6 cellular contexts compared by ENCODE assay signal in the genomic region with DNA sequence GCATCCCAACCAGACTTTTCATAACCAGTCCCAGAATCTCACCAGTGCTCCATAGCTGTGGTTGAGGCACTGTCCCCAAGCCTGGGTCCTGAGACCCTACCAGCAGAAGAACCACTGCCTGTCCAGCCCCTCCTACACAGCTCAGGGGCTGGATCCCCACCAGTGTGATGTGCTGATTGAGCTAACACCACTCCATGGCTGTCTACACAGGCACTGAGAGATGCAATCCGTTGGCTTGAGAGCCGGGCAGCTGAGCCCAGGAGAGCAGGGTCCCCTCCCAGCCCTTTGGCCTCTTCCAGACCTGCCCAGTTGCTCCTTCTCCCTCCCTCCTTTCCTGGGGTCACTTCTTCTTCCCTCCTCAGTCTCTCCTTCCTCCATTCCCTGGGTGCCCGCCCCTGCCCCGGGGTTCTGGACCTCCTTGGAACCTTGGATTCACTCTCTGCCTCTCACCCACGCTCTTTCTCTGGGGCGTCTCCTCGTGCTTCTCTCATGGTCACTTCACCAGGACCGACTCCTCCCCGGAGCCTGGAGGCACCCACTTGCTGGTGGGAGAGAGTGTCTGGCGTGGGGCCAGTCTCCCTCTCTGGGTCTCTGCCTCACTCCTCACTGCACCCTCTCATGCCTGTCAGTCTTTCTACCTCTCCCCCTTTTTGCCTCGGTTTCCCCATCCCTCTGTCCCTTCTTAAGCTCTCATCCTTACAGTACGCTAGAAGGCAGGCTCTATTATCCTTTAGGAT. TPM values are rescaled to one million over a fixed set of nuclear protein-coding genes. Genes with fewer than 3 reads are reported as not detected.
A peak's percentile ranks its signal among the peaks of the same experiment; 100 is the strongest.
DNase-seq lines count a peak whose midpoint lies in the region; ATAC-seq and TF ChIP-seq lines count a peak whose summit lies in the region.

No MANE protein-coding gene starts in this region.

- H3K4me1 ChIP-seq in heart left ventricle: peaks cover 0 to 33% (median 20%) of the 10 kb centered on the region in 12 donors

- H3K9me3 Mint-ChIP-seq in activated naive CD4-positive, alpha-beta T cell treated with anti-CD3 and anti-CD28 coated beads, Interleukin-2, amount 50 U/mL, for 24 hours: no peaks in the 10 kb centered on the region

- H3K4me3 Mint-ChIP-seq in activated naive CD4-positive, alpha-beta T cell treated with anti-CD3 and anti-CD28 coated beads, Interleukin-2, amount 50 U/mL, for 24 hours: peak overlapping the region; percentile 74

- no peaks in the 10 kb centered on the region for H3K9me3 ChIP-seq in heart left ventricle

- TF ChIP-seq CTCF in heart left ventricle (IDR thresholded peaks at IDR 0.05): no peak

- peak overlapping the region in 10 of 12 donors; percentile 27 to 85 (median 40) for H3K4me3 ChIP-seq in heart left ventricle

- WGBS in heart left ventricle, 4 donors: 33 to 40% (median 36%) methylated on average over 12 of the region's 12 CpGs

- peaks cover 0 to 31% (median 25%) of the 10 kb centered on the region in 9 donors for H3K36me3 ChIP-seq in heart left ventricle

- H3K27ac Mint-ChIP-seq in activated naive CD4-positive, alpha-beta T cell treated with anti-CD3 and anti-CD28 coated beads, Interleukin-2, amount 50 U/mL, for 24 hours: peak overlapping the region; percentile 90

- TF ChIP-seq POLR2A in heart left ventricle (IDR thresholded peaks at IDR 0.05): no peak

- H3K4me1 Mint-ChIP-seq in activated naive CD4-positive, alpha-beta T cell treated with anti-CD3 and anti-CD28 coated beads, Interleukin-2, amount 50 U/mL, for 24 hours: peaks cover 52% of the 10 kb centered on the region

- no peak for DNase-seq in activated naive CD4-positive, alpha-beta T cell treated with Interleukin-2 at 50 U/mL for 16 hours
- peak in 3 of 5 donors; percentile 57 to 70 (median 67) for DNase-seq in heart left ventricle
- peak in 13 of 49 donors; percentile 13 to 69 (median 39) for DNase-seq in substantia nigra (lab: John Stamatoyannopoulos, UW)
- no peak for DNase-seq in NCI-H1417 treated with DMSO at 0.1 percent for 48 hours (lab: John Stamatoyannopoulos, UW)

- ATAC-seq in heart left ventricle (peak; percentile 5 to 35 (median 23)), GM21526 (IDR thresholded peaks at IDR 0.05; ENCODE audit: low FRiP score, unreplicated experiment) (no peak)

- H3K27me3 ChIP-seq in heart left ventricle: no peaks in the 10 kb centered on the region

- H3K36me3 Mint-ChIP-seq in activated naive CD4-positive, alpha-beta T cell treated with anti-CD3 and anti-CD28 coated beads, Interleukin-2, amount 50 U/mL, for 24 hours: no peaks in the 10 kb centered on the region

- H3K27me3 Mint-ChIP-seq in activated naive CD4-positive, alpha-beta T cell treated with anti-CD3 and anti-CD28 coated beads, Interleukin-2, amount 50 U/mL, for 24 hours: no peaks in the 10 kb centered on the region

- intact Hi-C loops in heart left ventricle (cut with DNase I): loop anchor here in 1 of 10 donors (5.0 kb wide), 1 partner anchor 147 kb away; no protein-coding TSS in a partner anchor

- H3K27ac ChIP-seq in heart left ventricle (peak overlapping the region in 10 of 12 donors; percentile 19 to 94 (median 70)), substantia nigra (ENCODE audit: low read depth, low read length, poor library complexity, severe bottlenecking) (peak overlapping the region; percentile 84)

RNA-seq across cellular contexts. Expression of gene SCYL1, which starts 0.7 kb away (rescaled TPM):
- total RNA-seq in heart left ventricle: 100 to 1,000 TPM in 1 of 9 donors, 10 to 100 TPM in 8; 51.6 to 135 (median 62.2) TPM
- polyA plus RNA-seq in heart left ventricle: 10 to 100 TPM; 86.6 to 90.2 TPM

RNA-seq across cellular contexts. Expression of gene MALAT1, which starts 25.3 kb away (rescaled TPM):
- total RNA-seq in heart left ventricle: 1,000 to 10,000 TPM; 1,047 to 9,662 (median 6,606) TPM
- 1,000 to 10,000 TPM; 1,168 to 4,497 TPM for polyA plus RNA-seq in heart left ventricle

RNA-seq across cellular contexts. Expression of gene LTBP3, which starts 34.0 kb away (rescaled TPM):
- total RNA-seq in heart left ventricle: 100 to 1,000 TPM in 1 of 9 donors, 10 to 100 TPM in 8; 51.4 to 125 (median 88.9) TPM
- 10 to 100 TPM; 26.3 to 36.3 TPM for polyA plus RNA-seq in heart left ventricle

RNA-seq across cellular contexts. Expression of gene ZNRD2, which starts 46.1 kb away (rescaled TPM):
- total RNA-seq in heart left ventricle: 10 to 100 TPM; 23.2 to 63.6 (median 33.9) TPM
- 100 to 1,000 TPM in 1 of 2 donors, 10 to 100 TPM in 1; 49.7 to 101 TPM for polyA plus RNA-seq in heart left ventricle

RNA-seq across cellular contexts. Expression of gene FAM89B, which starts 48.2 kb away (rescaled TPM):
- 10 to 100 TPM; 25.8 to 87.9 (median 38.4) TPM for total RNA-seq in heart left ventricle
- polyA plus RNA-seq in heart left ventricle: 10 to 100 TPM; 46.6 to 50.0 TPM

Comparison
In these comparisons a context has a peak if more than half of its experiments do, and no peak if none do; other contexts are left out.
1. DNase-seq: peak in heart left ventricle (3 of 5); none in activated naive CD4-positive, alpha-beta T cell treated with Interleukin-2 at 50 U/mL for 16 hours (single experiment) and NCI-H1417 treated with DMSO at 0.1 percent for 48 hours (single experiment).